ENCODE assay signal across 8 cellular contexts in the genomic region with DNA sequence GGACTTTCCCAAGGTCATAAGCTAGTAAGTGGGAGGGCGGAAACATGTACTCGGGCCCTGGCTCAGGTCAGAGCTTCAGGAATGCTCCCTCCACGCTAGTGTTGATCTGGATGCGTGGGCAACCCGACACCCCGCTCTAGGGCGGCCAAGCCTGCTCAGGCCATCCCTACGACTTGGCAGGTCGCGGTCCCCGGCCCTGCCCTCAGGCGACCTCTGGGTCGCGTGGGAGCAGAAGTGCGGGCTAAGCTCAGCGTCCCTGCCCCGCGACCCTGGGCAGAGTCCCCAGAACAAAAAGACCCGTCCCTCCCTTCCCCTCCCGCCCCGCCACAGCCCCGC. TPM values are rescaled to one million over a fixed set of nuclear protein-coding genes. Genes with fewer than 3 reads are reported as not detected.
A peak's percentile ranks its signal among the peaks of the same experiment; 100 is the strongest.
DNase-seq lines count a peak whose midpoint lies in the region; ATAC-seq and TF ChIP-seq lines count a peak whose summit lies in the region.

No MANE protein-coding gene starts in this region.

- H3K4me3 Mint-ChIP-seq in activated CD8-positive, alpha-beta T cell treated with anti-CD3 and anti-CD28 coated beads, Interleukin-2, amount 10 ng/mL, durations not matched to agents 7 days and 5 days: peak overlapping the region; percentile 87
- H3K4me3 Mint-ChIP-seq in glutamatergic neuron (ENCODE audit: unreplicated experiment) (peak overlapping the region; percentile 84), progenitor cell of endocrine pancreas (ENCODE audit: low read depth) (peak overlapping the region; percentile 84)

- H3K27ac Mint-ChIP-seq in activated CD8-positive, alpha-beta T cell treated with anti-CD3 and anti-CD28 coated beads, Interleukin-2, amount 10 ng/mL, durations not matched to agents 7 days and 5 days: no peak overlapping the region
- H3K27ac Mint-ChIP-seq in glutamatergic neuron (ENCODE audit: unreplicated experiment): peak overlapping the region; percentile 66
- peak overlapping the region; percentile 97 for H3K27ac Mint-ChIP-seq in progenitor cell of endocrine pancreas

- POLR2A ChIA-PET in activated CD8-positive, alpha-beta T cell treated with anti-CD3 and anti-CD28 coated beads, Interleukin-2, amount 10 ng/mL, durations not matched to agents 7 days and 5 days (lab: Charles Lee): interaction anchor here (1.4 to 3.2 kb wide), 6 partner anchors 66 to 209 kb away, joined by 4 to 16 read pairs (median 8); a partner anchor contains a TSS

- no peaks in the 10 kb centered on the region for H3K36me3 Mint-ChIP-seq in activated CD8-positive, alpha-beta T cell treated with anti-CD3 and anti-CD28 coated beads, Interleukin-2, amount 10 ng/mL, durations not matched to agents 7 days and 5 days (ENCODE audit: low read depth)
- no peaks in the 10 kb centered on the region for H3K36me3 Mint-ChIP-seq in glutamatergic neuron (ENCODE audit: unreplicated experiment)
- H3K36me3 Mint-ChIP-seq in progenitor cell of endocrine pancreas (ENCODE audit: insufficient read depth): no peaks in the 10 kb centered on the region

- ATAC-seq in GM19395 (IDR thresholded peaks at IDR 0.05; ENCODE audit: unreplicated experiment): peak; percentile 23
- peak; percentile 16 for ATAC-seq in HG03521 (IDR thresholded peaks at IDR 0.05; ENCODE audit: unreplicated experiment)
- ATAC-seq in activated CD8-positive, alpha-beta T cell treated with anti-CD3 and anti-CD28 coated beads, Interleukin-2, amount 10 ng/mL, durations not matched to agents 7 days and 5 days: no peak

- peaks cover 17% of the 10 kb centered on the region for H3K4me1 Mint-ChIP-seq in activated CD8-positive, alpha-beta T cell treated with anti-CD3 and anti-CD28 coated beads, Interleukin-2, amount 10 ng/mL, durations not matched to agents 7 days and 5 days (ENCODE audit: low read depth)
- H3K4me1 Mint-ChIP-seq in glutamatergic neuron (ENCODE audit: low read depth, unreplicated experiment): peaks cover 14% of the 10 kb centered on the region
- peaks cover 19% of the 10 kb centered on the region for H3K4me1 Mint-ChIP-seq in progenitor cell of endocrine pancreas (ENCODE audit: low read depth)

- H3K9me3 Mint-ChIP-seq in activated CD8-positive, alpha-beta T cell treated with anti-CD3 and anti-CD28 coated beads, Interleukin-2, amount 10 ng/mL, durations not matched to agents 7 days and 5 days (ENCODE audit: insufficient read depth): no peaks in the 10 kb centered on the region
- H3K9me3 Mint-ChIP-seq in glutamatergic neuron (ENCODE audit: unreplicated experiment) (peaks cover 7% of the 10 kb centered on the region), progenitor cell of endocrine pancreas (ENCODE audit: low read depth) (no peaks in the 10 kb centered on the region)

- H3K27me3 Mint-ChIP-seq in activated CD8-positive, alpha-beta T cell treated with anti-CD3 and anti-CD28 coated beads, Interleukin-2, amount 10 ng/mL, durations not matched to agents 7 days and 5 days (ENCODE audit: low read depth): peaks cover 8% of the 10 kb centered on the region
- peaks cover 5% of the 10 kb centered on the region for H3K27me3 Mint-ChIP-seq in glutamatergic neuron (ENCODE audit: unreplicated experiment)
- peaks cover 4% of the 10 kb centered on the region for H3K27me3 Mint-ChIP-seq in progenitor cell of endocrine pancreas

- no peak for TF ChIP-seq CTCF in glutamatergic neuron (IDR thresholded peaks at IDR 0.05; ENCODE audit: partially characterized antibody, unreplicated experiment)
- no peak for TF ChIP-seq CTCF in progenitor cell of endocrine pancreas (IDR thresholded peaks at IDR 0.05; ENCODE audit: unreplicated experiment)

- DNase-seq in COLO829 (ENCODE audit: low spot score) (peak; percentile 70), glutamatergic neuron (no peak), progenitor cell of endocrine pancreas (ENCODE audit: low spot score, unreplicated experiment) (no peak), NCI-H187 treated with DMSO at 0.1 percent for 48 hours (lab: John Stamatoyannopoulos, UW) (no peak)
- DNase-seq in activated CD8-positive, alpha-beta T cell treated with anti-CD3 and anti-CD28 coated beads, Interleukin-2, amount 10 ng/mL, durations not matched to agents 7 days and 5 days: no peak
- no peak for DNase-seq in activated CD4-positive, CD25-positive, alpha-beta regulatory T cell treated with anti-CD3 and anti-CD28 coated beads, Interleukin-2, amount 50 U/mL, for 72 hours

- CTCF ChIA-PET in activated CD8-positive, alpha-beta T cell treated with anti-CD3 and anti-CD28 coated beads, Interleukin-2, amount 10 ng/mL, durations not matched to agents 7 days and 5 days (lab: Charles Lee): interaction anchor here (1.1 to 2.2 kb wide), 6 partner anchors 23 to 217 kb away, joined by 3 to 12 read pairs (median 5); a partner anchor contains a TSS

RNA-seq across cellular contexts. Expression of a gene that starts 0.8 kb away (rescaled TPM):
- 1 to 10 TPM; 2.9 to 3.0 TPM for total RNA-seq in activated CD8-positive, alpha-beta T cell treated with anti-CD3 and anti-CD28 coated beads, Interleukin-2, amount 10 ng/mL, durations not matched to agents 7 days and 5 days
- total RNA-seq in glutamatergic neuron (ENCODE audit: unreplicated experiment): 13.9 TPM
- 11.4 and 11.5 TPM in 2 replicates for total RNA-seq in progenitor cell of endocrine pancreas
